15 cellular contexts compared by ENCODE assay signal in the genomic region with DNA sequence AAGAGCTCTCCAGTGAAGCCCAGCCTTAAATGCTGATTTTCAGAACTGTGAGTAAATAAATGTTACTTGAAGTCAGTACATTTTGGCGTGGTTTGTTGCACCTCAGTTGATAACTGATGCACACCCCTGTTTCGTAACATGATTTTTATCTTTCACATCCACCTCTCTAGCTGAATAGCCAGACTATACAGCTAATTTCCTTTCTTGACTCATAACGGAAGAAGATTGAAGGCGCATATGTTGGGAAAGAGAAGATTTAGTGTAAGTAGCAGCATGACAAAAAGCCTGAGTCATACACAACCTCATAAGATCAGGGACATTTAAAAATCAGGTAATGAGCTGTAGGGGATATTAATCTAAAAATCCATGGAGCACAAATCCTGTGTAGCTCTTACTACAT.
A peak's percentile ranks its signal among the peaks of the same experiment; 100 is the strongest.
DNase-seq lines count a peak whose midpoint lies in the region; ATAC-seq, FAIRE-seq and TF ChIP-seq lines count a peak whose summit lies in the region.
"Had no signal": no experiment of that assay in that cellular context is flagged by ENCODE, and none has a peak within 500 bp of the region (broad histone marks: within the 10 kb centered on the region; RNA-seq: fewer than 3 reads in every experiment).

No MANE protein-coding gene starts in this region.

- no peaks in the 10 kb centered on the region for H3K9me3 ChIP-seq in A673 (ENCODE audit: low read depth, low read length, poor library complexity, severe bottlenecking)

- DNase-seq in A673 (ENCODE audit: low spot score): peak; percentile 43
- DNase-seq in HTR-8/SVneo (ENCODE audit: insufficient read length, low spot score): peak; percentile 52
- peak; percentile 82 for DNase-seq in RPMI7951 (ENCODE audit: low read depth)
- DNase-seq in epithelial cell of proximal tubule (ENCODE audit: low read depth): peak; percentile 7
- no peak for DNase-seq in stimulated activated CD4-positive, alpha-beta T cell treated with anti-CD3 and anti-CD28 coated beads, Interleukin-4, amount 100 ng/mL, for 24 hours
- DNase-seq in omental fat pad (ENCODE audit: low spot score): no peak
- DNase-seq in natural killer cell treated with Interleukin-12 subunit alpha and Interleukin-12 subunit beta and Interleukin-15 and Interleukin-18, amount 100 ng/mL, for 72 hours (ENCODE audit: low spot score): no peak
- DNase-seq: activated T-cell treated with anti-CD3 and anti-CD28 coated beads for 4 hours, DND-41, hypothalamus, NCI-H2171 treated with DMSO at 0.1 percent for 48 hours had no signal

- no peaks in the 10 kb centered on the region for H3K27me3 Mint-ChIP-seq in natural killer cell treated with Interleukin-12 subunit alpha and Interleukin-12 subunit beta and Interleukin-15 and Interleukin-18, amount 100 ng/mL, for 72 hours

- CTCF ChIA-PET in A673 (lab: Charles Lee): no interaction called here

- intact Hi-C loops in A673 (cut with micrococcal nuclease; ENCODE audit: unreplicated experiment): no loop called here

- POLR2A ChIA-PET in A673 (lab: Charles Lee; ENCODE audit: low non-redundant PET): no interaction called here

- no peaks in the 10 kb centered on the region for H3K4me1 ChIP-seq in A673 (ENCODE audit: insufficient read depth, low read length, poor library complexity, severe bottlenecking)
- H3K4me1 ChIP-seq: parathyroid adenoma had no signal

- H3K36me3 Mint-ChIP-seq in natural killer cell treated with Interleukin-12 subunit alpha and Interleukin-12 subunit beta and Interleukin-15 and Interleukin-18, amount 100 ng/mL, for 72 hours: no peaks in the 10 kb centered on the region
- H3K36me3 Mint-ChIP-seq: WTC11 had no signal

- ATAC-seq in HG03135 (IDR thresholded peaks at IDR 0.05; ENCODE audit: unreplicated experiment) (no peak), omental fat pad (ENCODE audit: low FRiP score) (no peak)
- ATAC-seq in natural killer cell treated with Interleukin-12 subunit alpha and Interleukin-12 subunit beta and Interleukin-15 and Interleukin-18, amount 100 ng/mL, for 72 hours: no peak
- ATAC-seq: Right ventricle myocardium inferior, WTC11 had no signal

- H3K36me3 ChIP-seq in A673 (ENCODE audit: insufficient read depth, low read length, poor library complexity, severe bottlenecking): no peaks in the 10 kb centered on the region

- H3K4me1 Mint-ChIP-seq in natural killer cell treated with Interleukin-12 subunit alpha and Interleukin-12 subunit beta and Interleukin-15 and Interleukin-18, amount 100 ng/mL, for 72 hours (ENCODE audit: low read depth in 2 of 2): no peaks in the 10 kb centered on the region

- no peak overlapping the region for H3K27ac ChIP-seq in A673 (ENCODE audit: low read depth, low read length, poor library complexity, severe bottlenecking)
- H3K27ac ChIP-seq: parathyroid adenoma had no signal

- no peak overlapping the region for H3K4me3 Mint-ChIP-seq in natural killer cell treated with Interleukin-12 subunit alpha and Interleukin-12 subunit beta and Interleukin-15 and Interleukin-18, amount 100 ng/mL, for 72 hours
- H3K4me3 Mint-ChIP-seq: WTC11 had no signal

- BruUV-seq in A673 (replicated peaks; lab: Mats Ljungman, UMichigan): no TSS peak

- H3K4me3 ChIP-seq in A673 (ENCODE audit: low read depth, low read length, poor library complexity, severe bottlenecking) (no peak overlapping the region), epithelial cell of proximal tubule (ENCODE audit: low read depth, low read length) (no peak overlapping the region)

- H3K27me3 ChIP-seq in A673 (replicated peaks; ENCODE audit: insufficient read depth, low read depth, low read length, poor library complexity): no peaks in the 10 kb centered on the region

- TF ChIP-seq CTCF in A673 (conservative IDR thresholded peaks at IDR 0.05; ENCODE audit: low read depth, low read length): no peak
- no peak for TF ChIP-seq CTCF in epithelial cell of proximal tubule (conservative IDR thresholded peaks at IDR 0.05; ENCODE audit: low read depth, low read length)
- TF ChIP-seq CTCF in omental fat pad (IDR thresholded peaks at IDR 0.05): no peak

- H3K9me3 Mint-ChIP-seq in natural killer cell treated with Interleukin-12 subunit alpha and Interleukin-12 subunit beta and Interleukin-15 and Interleukin-18, amount 100 ng/mL, for 72 hours: peaks cover 17% of the 10 kb centered on the region

- H3K27ac Mint-ChIP-seq in natural killer cell treated with Interleukin-12 subunit alpha and Interleukin-12 subunit beta and Interleukin-15 and Interleukin-18, amount 100 ng/mL, for 72 hours: no peak overlapping the region
- H3K27ac Mint-ChIP-seq: WTC11 had no signal

- FAIRE-seq in HTR-8/SVneo (lab: Jason Lieb, UNC): no peak

Comparison
In these comparisons a context has a peak if more than half of its experiments do, and no peak if none do; other contexts are left out.
1. DNase-seq: peak in A673 (single experiment), HTR-8/SVneo (single experiment), RPMI7951 (single experiment) and epithelial cell of proximal tubule (single experiment); none in stimulated activated CD4-positive, alpha-beta T cell treated with anti-CD3 and anti-CD28 coated beads, Interleukin-4, amount 100 ng/mL, for 24 hours (single experiment), omental fat pad (single experiment) and natural killer cell treated with Interleukin-12 subunit alpha and Interleukin-12 subunit beta and Interleukin-15 and Interleukin-18, amount 100 ng/mL, for 72 hours (single experiment).